Comparison of ENCODE assay signal across 14 cellular contexts in genomic region chr19:54469496-54469934, GRCh38. TPM values are rescaled to one million over a fixed set of nuclear protein-coding genes. Genes with fewer than 3 reads are reported as not detected.
DNase-seq lines count a peak whose midpoint lies in the region; ATAC-seq, FAIRE-seq and TF ChIP-seq lines count a peak whose summit lies in the region.
"Had no signal": no experiment of that assay in that cellular context is flagged by ENCODE, and none has a peak within 500 bp of the region (broad histone marks: within the 10 kb centered on the region; RNA-seq: fewer than 3 reads in every experiment).

No MANE protein-coding gene starts in this region.

- no peak for TF ChIP-seq CTCF in brain (conservative IDR thresholded peaks at IDR 0.05)

- peak; percentile 22 for DNase-seq in NCI-H1105 treated with DMSO at 0.1 percent for 48 hours (lab: John Stamatoyannopoulos, UW)
- peak; percentile 58 for DNase-seq in islet precursor cell
- peak; percentile 96 for DNase-seq in small intestine
- no peak for DNase-seq in NCI-H774 (lab: John Stamatoyannopoulos, UW)
- DNase-seq in Karpas-422 = no peak
- DNase-seq: GOT3, NCI-H187 treated with DMSO at 0.1 percent for 48 hours had no signal

- no peaks in the 10 kb centered on the region for H4K20me1 ChIP-seq in Karpas-422 (ENCODE audit: insufficient read depth, low read depth, low read length)

- H3K27me3 ChIP-seq in small intestine (ENCODE audit: control insufficient read depth in 2 of 2, insufficient read depth in 2 of 2, low read length in 2 of 2) = no peaks in the 10 kb centered on the region
- H3K27me3 ChIP-seq in Karpas-422 (ENCODE audit: low read length) = no peaks in the 10 kb centered on the region

- no peaks in the 10 kb centered on the region for H3K9me3 ChIP-seq in small intestine (ENCODE audit: control insufficient read depth, low read depth)
- no peaks in the 10 kb centered on the region for H3K9me3 ChIP-seq in Karpas-422 (ENCODE audit: low read length)

- H3K9ac ChIP-seq in Karpas-422 (ENCODE audit: low read length) = no peak overlapping the region

- FAIRE-seq in small intestine (lab: Jason Lieb, UNC) = no peak
- FAIRE-seq: D721Med had no signal

- WGBS in small intestine, 3 donors = 15 to 47% (median 28%) methylated on average over 8 of the region's 8 CpGs

- H3K4me3 ChIP-seq in small intestine (ENCODE audit: low read depth in 1 of 2, low read length in 2 of 2) (no peak overlapping the region), Karpas-422 (ENCODE audit: low read length) (no peak overlapping the region)

- H3K27me3 Mint-ChIP-seq in brain = peaks cover 61% of the 10 kb centered on the region

- H3K27ac Mint-ChIP-seq in brain = peak overlapping the region in 3 of 5 experiments; percentile 47 to 84 (median 70)
- H3K27ac Mint-ChIP-seq: T-helper 2 cell treated with Interferon-gamma antibody and Interleukin-4, amounts not matched to agents 5 μg/mL and 100 μg/mL, for 36 hours had no signal

- H2AFZ ChIP-seq in Karpas-422 (ENCODE audit: low read length) = no peak overlapping the region

- no peak overlapping the region for H3K4me2 ChIP-seq in Karpas-422 (ENCODE audit: low read depth, low read length, poor library complexity, severe bottlenecking)

- no peaks in the 10 kb centered on the region for H3K9me2 ChIP-seq in Karpas-422 (replicated peaks; ENCODE audit: insufficient read depth, low read length)

- no peaks in the 10 kb centered on the region for H3K36me3 ChIP-seq in small intestine (ENCODE audit: control insufficient read depth in 2 of 2, insufficient read depth in 2 of 2, low read length in 2 of 2)
- no peaks in the 10 kb centered on the region for H3K36me3 ChIP-seq in Karpas-422 (ENCODE audit: insufficient read depth, low read length)

- H3K4me1 ChIP-seq in small intestine (ENCODE audit: control insufficient read depth in 2 of 2, insufficient read depth in 1 of 2, low read depth in 1 of 2, low read length in 1 of 2) = peaks cover 0 to 3% of the 10 kb centered on the region in 2 donors
- peaks cover 3% of the 10 kb centered on the region for H3K4me1 ChIP-seq in Karpas-422 (ENCODE audit: low read length)

- ATAC-seq in HG03521 (IDR thresholded peaks at IDR 0.05; ENCODE audit: unreplicated experiment) = no peak
- ATAC-seq: Panc1 had no signal

- H3K27ac ChIP-seq in small intestine (ENCODE audit: low read depth in 1 of 2, low read length in 1 of 2) (peak overlapping the region; percentile 76 to 91), Karpas-422 (ENCODE audit: low read length) (no peak overlapping the region)

- no peaks in the 10 kb centered on the region for H3K9me3 Mint-ChIP-seq in brain
- H3K9me3 Mint-ChIP-seq: T-helper 2 cell treated with Interferon-gamma antibody and Interleukin-4, amounts not matched to agents 5 μg/mL and 100 μg/mL, for 36 hours had no signal

- H3K4me1 Mint-ChIP-seq in brain = peaks cover 32% of the 10 kb centered on the region

- no peaks in the 10 kb centered on the region for H3K79me2 ChIP-seq in Karpas-422 (ENCODE audit: low read length)

- peak overlapping the region in 3 of 5 experiments; percentile 4 to 76 (median 71) for H3K4me3 Mint-ChIP-seq in brain
- H3K4me3 Mint-ChIP-seq: T-helper 2 cell treated with Interferon-gamma antibody and Interleukin-4, amounts not matched to agents 5 μg/mL and 100 μg/mL, for 36 hours had no signal

- no peaks in the 10 kb centered on the region for H3K36me3 Mint-ChIP-seq in brain

RNA-seq across cellular contexts. Expression of gene CDC42EP5, which starts 3.6 kb away (rescaled TPM):
- polyA plus RNA-seq in brain (ENCODE audit: insufficient read depth, low read depth, low replicate concordance) (1.4 TPM), small intestine (100 to 1,000 TPM; 131 to 176 (median 151) TPM)
- not detected in 2 replicates for total RNA-seq in Karpas-422 (2014; rRNA removed; shearing (Covaris generic); ENCODE audit: low replicate concordance)

RNA-seq across cellular contexts. Expression of gene LENG9, which starts 5.9 kb away (rescaled TPM):
- polyA plus RNA-seq in brain (ENCODE audit: insufficient read depth, low read depth, low replicate concordance) (1.5 TPM), small intestine (10 to 100 TPM in 1 of 3 donors, 1 to 10 TPM in 2; 8.7 to 14.1 (median 9.2) TPM)
- 5.0 and 14.1 TPM in 2 replicates for total RNA-seq in Karpas-422 (2014; rRNA removed; shearing (Covaris generic); ENCODE audit: low replicate concordance)

RNA-seq across cellular contexts. Expression of gene LENG8, which starts 20.5 kb away (rescaled TPM):
- polyA plus RNA-seq in brain (ENCODE audit: insufficient read depth, low read depth, low replicate concordance) = 30.9 TPM
- polyA plus RNA-seq in small intestine = 10 to 100 TPM; 51.6 to 92.8 (median 81.5) TPM
- total RNA-seq in Karpas-422 (2014; rRNA removed; shearing (Covaris generic); ENCODE audit: low replicate concordance) = 88.3 and 99.4 TPM in 2 replicates

RNA-seq across cellular contexts. Expression of gene LAIR2, which starts 33.1 kb away (rescaled TPM):
- polyA plus RNA-seq in brain (ENCODE audit: insufficient read depth, low read depth, low replicate concordance) (not detected), small intestine (under 1 TPM in 1 of 3 donors, not detected in 2; 0.33 TPM)
- total RNA-seq in Karpas-422 (2014; rRNA removed; shearing (Covaris generic); ENCODE audit: low replicate concordance) = not detected in 2 replicates
- total RNA-seq: dermis microvascular lymphatic vessel endothelial cell, glomerular endothelial cell had no signal

RNA-seq across cellular contexts. Expression of gene TTYH1, which starts 54.3 kb away (rescaled TPM):
- polyA plus RNA-seq in brain (ENCODE audit: insufficient read depth, low read depth, low replicate concordance) (211 TPM), small intestine (1 to 10 TPM in 1 of 3 donors, not detected in 2; 1.5 TPM)
- not detected in 2 replicates for total RNA-seq in Karpas-422 (2014; rRNA removed; shearing (Covaris generic); ENCODE audit: low replicate concordance)
- total RNA-seq: dermis microvascular lymphatic vessel endothelial cell, glomerular endothelial cell had no signal

Comparison
In these comparisons a context has a peak if more than half of its experiments do, and no peak if none do; other contexts are left out.
1. DNase-seq: peak in NCI-H1105 treated with DMSO at 0.1 percent for 48 hours (single experiment), islet precursor cell (single experiment) and small intestine (single experiment); none in NCI-H774 (single experiment) and Karpas-422 (single experiment).
2. RNA of gene CDC42EP5, which starts 3.6 kb away (polyA plus RNA-seq): 131 to 176 TPM in small intestine; 1.4 TPM in brain (single experiment); every median in the first group is over 10 times any median in the second.